In genomic region chr10:86664370-86665217, GRCh38 we compare ENCODE assay signal across 18 cellular contexts. TPM values are rescaled to one million over a fixed set of nuclear protein-coding genes. Genes with fewer than 3 reads are reported as not detected.
DNase-seq lines count a peak whose midpoint lies in the region; ATAC-seq and TF ChIP-seq lines count a peak whose summit lies in the region.
"Had no signal": no experiment of that assay in that cellular context is flagged by ENCODE, and none has a peak within 500 bp of the region (broad histone marks: within the 10 kb centered on the region; RNA-seq: fewer than 3 reads in every experiment).

No MANE protein-coding gene starts in this region.

- no peaks in the 10 kb centered on the region for H3K27me3 ChIP-seq in testis
- H3K27me3 ChIP-seq: ascending aorta, pancreas had no signal

- intact Hi-C loops in mucosa of descending colon (cut with DNase I, micrococcal nuclease) (no loop called here), testis (cut with DNase I; ENCODE audit: low total_unique reads) (no loop called here)

- H3K4me3 Mint-ChIP-seq in endothelial cell (ENCODE audit: unreplicated experiment) = no peak overlapping the region
- H3K4me3 Mint-ChIP-seq: WTC11 had no signal

- H3K9me3 ChIP-seq in mucosa of descending colon (no peaks in the 10 kb centered on the region), testis (no peaks in the 10 kb centered on the region)
- H3K9me3 ChIP-seq: ascending aorta, pancreas, thoracic aorta had no signal

- H3K27me3 Mint-ChIP-seq in endothelial cell (ENCODE audit: unreplicated experiment) = peaks cover 23% of the 10 kb centered on the region

- TF ChIP-seq CTCF in endothelial cell (IDR thresholded peaks at IDR 0.05; ENCODE audit: unreplicated experiment) (no peak), mucosa of descending colon (IDR thresholded peaks at IDR 0.05) (no peak), testis (IDR thresholded peaks at IDR 0.05) (no peak)

- no peaks in the 10 kb centered on the region for H3K36me3 Mint-ChIP-seq in endothelial cell (ENCODE audit: low read depth, unreplicated experiment)
- H3K36me3 Mint-ChIP-seq: WTC11 had no signal

- 44 to 53% methylated on average over 8 to 13 of the region's 13 CpGs for WGBS in testis, 2 donors

- DNase-seq in NCI-H82 (lab: John Stamatoyannopoulos, UW) = peak; percentile 41
- DNase-seq in NCI-H82 treated with DMSO at 0.1 percent for 48 hours (lab: John Stamatoyannopoulos, UW; ENCODE audit: unreplicated experiment) = no peak
- DNase-seq in endothelial cell (ENCODE audit: low spot score) = no peak
- no peak for DNase-seq in mucosa of descending colon
- DNase-seq in testis = peak; percentile 44
- no peak for DNase-seq in NCI-H446 treated with DMSO at 0.1 percent for 48 hours (lab: John Stamatoyannopoulos, UW)
- DNase-seq: activated gamma-delta T cell treated with Interleukin-2 at 50 U/mL for 16 hours, mammary epithelial cell, NCI-H748 treated with DMSO at 0.1 percent for 48 hours, RPMI8226 had no signal

- H3K4me1 ChIP-seq in mucosa of descending colon (ENCODE audit: low read depth) (no peaks in the 10 kb centered on the region), testis (peaks cover 43% of the 10 kb centered on the region)
- H3K4me1 ChIP-seq: pancreas had no signal

- H3K4me1 Mint-ChIP-seq in endothelial cell (ENCODE audit: unreplicated experiment) = peaks cover 17% of the 10 kb centered on the region

- H3K36me3 ChIP-seq in mucosa of descending colon (ENCODE audit: low read depth) (no peaks in the 10 kb centered on the region), testis (ENCODE audit: low read depth, missing control alignments) (no peaks in the 10 kb centered on the region)
- H3K36me3 ChIP-seq: ascending aorta, pancreas, thoracic aorta had no signal

- H3K27ac Mint-ChIP-seq in endothelial cell (ENCODE audit: unreplicated experiment) = peak overlapping the region; percentile 48
- H3K27ac Mint-ChIP-seq: WTC11 had no signal

- H3K27ac ChIP-seq in testis = no peak overlapping the region
- H3K27ac ChIP-seq: KMS-11, pancreas had no signal

- no peaks in the 10 kb centered on the region for H3K9me3 Mint-ChIP-seq in endothelial cell (ENCODE audit: unreplicated experiment)
- H3K9me3 Mint-ChIP-seq: WTC11 had no signal

- TF ChIP-seq POLR2A in testis (IDR thresholded peaks at IDR 0.05) = no peak

- ATAC-seq in mucosa of descending colon (peak; percentile 3), HG02870 (IDR thresholded peaks at IDR 0.05; ENCODE audit: unreplicated experiment) (no peak), HG02642 (IDR thresholded peaks at IDR 0.05; ENCODE audit: poor library complexity, unreplicated experiment) (no peak)

- H3K4me3 ChIP-seq in mucosa of descending colon (no peak overlapping the region), testis (no peak overlapping the region)
- H3K4me3 ChIP-seq: ascending aorta, pancreas, thoracic aorta had no signal

RNA-seq across cellular contexts. Expression of gene LDB3, which starts 3.7 kb away (rescaled TPM):
- total RNA-seq in endothelial cell (ENCODE audit: unreplicated experiment) (0.36 TPM), mucosa of descending colon (10 to 100 TPM in 1 of 3 donors, 1 to 10 TPM in 1, under 1 TPM in 1; 0.96 to 22.7 (median 3.2) TPM), testis (1 to 10 TPM; 2.7 to 3.6 TPM)
- polyA plus RNA-seq in testis (ENCODE audit: insufficient read depth, low read depth, low replicate concordance) = 20.3 TPM
- total RNA-seq: mammary epithelial cell; T-helper 1 cell treated with Interleukin-12 subunit alpha and Interleukin-12 subunit beta and Interleukin-4 antibody, amounts not matched to agents 30 ng/mL and 1 ng/mL, for 36 hours had no signal
- polyA plus RNA-seq: mammary epithelial cell had no signal

RNA-seq across cellular contexts. Expression of gene OPN4, which starts 10.2 kb away (rescaled TPM):
- total RNA-seq in endothelial cell (ENCODE audit: unreplicated experiment) (not detected), mucosa of descending colon (under 1 TPM in 1 of 3 donors, not detected in 2; 0.20 TPM), testis (under 1 TPM in 1 of 2 donors, not detected in 1; 0.19 TPM)
- not detected for polyA plus RNA-seq in testis (ENCODE audit: insufficient read depth, low read depth, low replicate concordance)
- total RNA-seq: ascending aorta; mammary epithelial cell; pancreas; T-helper 1 cell treated with Interleukin-12 subunit alpha and Interleukin-12 subunit beta and Interleukin-4 antibody, amounts not matched to agents 30 ng/mL and 1 ng/mL, for 36 hours; thoracic aorta; WTC11 had no signal
- polyA plus RNA-seq: mammary epithelial cell, pancreas had no signal

Comparison
In these comparisons a context has a peak if more than half of its experiments do, and no peak if none do; other contexts are left out.
1. DNase-seq: peak in NCI-H82 (single experiment) and testis (single experiment); none in NCI-H82 treated with DMSO at 0.1 percent for 48 hours (single experiment), endothelial cell (single experiment), mucosa of descending colon (0 of 3) and NCI-H446 treated with DMSO at 0.1 percent for 48 hours (single experiment).